In the genomic region with DNA sequence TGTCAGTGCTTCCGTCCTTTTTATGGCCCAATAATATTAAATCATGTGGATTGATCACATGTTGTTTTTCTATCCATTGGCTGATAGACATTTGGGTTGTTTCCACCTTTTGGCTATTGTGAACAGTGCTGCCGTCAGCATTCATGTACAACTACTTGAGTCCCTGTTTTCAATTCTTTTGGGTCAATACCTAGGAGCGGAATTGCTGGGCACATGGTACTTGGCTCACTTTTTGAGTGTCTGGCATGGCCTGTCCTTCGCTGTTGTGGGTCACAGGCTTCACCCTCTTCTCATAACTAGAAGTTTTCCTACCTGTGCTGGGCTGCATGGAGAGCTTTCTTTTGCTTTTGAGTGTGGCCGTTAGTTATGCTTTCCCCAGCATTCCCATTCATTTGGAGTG, we compare ENCODE assay signal across 31 cellular contexts.
A peak's percentile ranks its signal among the peaks of the same experiment; 100 is the strongest.
DNase-seq lines count a peak whose midpoint lies in the region; ATAC-seq and TF ChIP-seq lines count a peak whose summit lies in the region.
"Had no signal": no experiment of that assay in that cellular context is flagged by ENCODE, and none has a peak within 500 bp of the region (broad histone marks: within the 10 kb centered on the region; RNA-seq: fewer than 3 reads in every experiment).

No MANE protein-coding gene starts in this region.

- no peak overlapping the region for H3K4me3 ChIP-seq in HEK293 (ENCODE audit: low read depth, low read length)
- H3K4me3 ChIP-seq: A549; BLaER1; BLaER1 treated with 17β-estradiol and CSF1 and Interleukin-3, amounts not matched to agents 10 nM and 100 nM had no signal

- no peaks in the 10 kb centered on the region for H3K4me1 Mint-ChIP-seq in osteocyte (ENCODE audit: unreplicated experiment)
- H3K4me1 Mint-ChIP-seq: B cell; CD14-positive monocyte; CD4-positive, alpha-beta memory T cell; CD4-positive, CD25-positive, alpha-beta regulatory T cell; CD8-positive, alpha-beta memory T cell had no signal

- no peaks in the 10 kb centered on the region for H3K36me3 ChIP-seq in HEK293 (ENCODE audit: control insufficient read depth in 2 of 2, insufficient read depth in 1 of 2, low read length in 2 of 2)
- H3K36me3 ChIP-seq: BE2C; BLaER1; BLaER1 treated with 17β-estradiol and CSF1 and Interleukin-3, amounts not matched to agents 10 nM and 100 nM had no signal

- H3K36me3 Mint-ChIP-seq in osteocyte (ENCODE audit: unreplicated experiment) = no peaks in the 10 kb centered on the region
- H3K36me3 Mint-ChIP-seq: CD14-positive monocyte; CD4-positive, CD25-positive, alpha-beta regulatory T cell; CD8-positive, alpha-beta memory T cell; CD8-positive, alpha-beta T cell had no signal

- DNase-seq in osteocyte (ENCODE audit: extremely low spot score, unreplicated experiment) (peak; percentile 17), activated gamma-delta T cell (lab: John Stamatoyannopoulos, UW) (no peak)
- DNase-seq: 8988T; ACHN; AML-193; BE2C; C1 segment of cervical spinal cord; Caco-2; Calu3; CD4-positive, alpha-beta memory T cell; CD4-positive, alpha-beta T cell; CD4-positive, CD25-positive, alpha-beta regulatory T cell; CD8-positive, alpha-beta memory T cell; CD8-positive, alpha-beta T cell; COR-L47; DMS 273 treated with DMSO at 0.1 percent for 48 hours; DMS153; DMS53; DMS79; DMS79 treated with DMSO at 0.1 percent for 48 hours; DND-41; EL had no signal

- no peak overlapping the region for H3K27ac ChIP-seq in HEK293 (ENCODE audit: extremely low read depth, low read depth, low read length)
- H3K27ac ChIP-seq: 22Rv1; A549; BLaER1; BLaER1 treated with 17β-estradiol and CSF1 and Interleukin-3, amounts not matched to agents 10 nM and 100 nM; C4-2B had no signal

- no peak overlapping the region for H3K4me3 Mint-ChIP-seq in osteocyte (ENCODE audit: unreplicated experiment)
- H3K4me3 Mint-ChIP-seq: B cell; CD14-positive monocyte; CD4-positive, alpha-beta memory T cell; CD4-positive, alpha-beta T cell; CD4-positive, CD25-positive, alpha-beta regulatory T cell; CD8-positive, alpha-beta memory T cell; CD8-positive, alpha-beta T cell had no signal

- POLR2A ChIA-PET in HEK293 (lab: Yijun Ruan, JAX) = no interaction called here

- H3K27me3 Mint-ChIP-seq in osteocyte (ENCODE audit: unreplicated experiment) = peaks cover 19% of the 10 kb centered on the region
- H3K27me3 Mint-ChIP-seq: B cell; CD4-positive, alpha-beta T cell; CD4-positive, CD25-positive, alpha-beta regulatory T cell had no signal

- no peaks in the 10 kb centered on the region; the same call in 1 of the 2 replicates for H3K9me3 ChIP-seq in HEK293 (ENCODE audit: control insufficient read depth, insufficient read depth, low read depth, low read length)
- H3K9me3 ChIP-seq: BE2C had no signal

- no peak for ATAC-seq in HG03097 (IDR thresholded peaks at IDR 0.05; ENCODE audit: low FRiP score, unreplicated experiment)
- ATAC-seq: A549; CD8-positive, alpha-beta T cell had no signal

- H3K9me3 Mint-ChIP-seq in osteocyte (ENCODE audit: unreplicated experiment) = peaks cover 19% of the 10 kb centered on the region

- no peak overlapping the region for H3K27ac Mint-ChIP-seq in osteocyte (ENCODE audit: unreplicated experiment)
- H3K27ac Mint-ChIP-seq: B cell; CD14-positive monocyte; CD4-positive, alpha-beta memory T cell; CD4-positive, alpha-beta T cell; CD4-positive, CD25-positive, alpha-beta regulatory T cell; CD8-positive, alpha-beta memory T cell; CD8-positive, alpha-beta T cell had no signal

- TF ChIP-seq CTCF in HEK293 (tag by site-specific recombination; IDR thresholded peaks at IDR 0.05) (no peak), osteocyte (IDR thresholded peaks at IDR 0.05) (no peak)

- no peaks in the 10 kb centered on the region for H3K4me1 ChIP-seq in HEK293 (ENCODE audit: control insufficient read depth, insufficient read depth, low read length)
- H3K4me1 ChIP-seq: A549; BE2C; BLaER1; BLaER1 treated with 17β-estradiol and CSF1 and Interleukin-3, amounts not matched to agents 10 nM and 100 nM; Caco-2 had no signal

- CTCF ChIA-PET in HEK293 (lab: Yijun Ruan, JAX) = no interaction called here

TF ChIP-seq in HEK293, 187 proteins besides CTCF, POLR2A, EP300 and RAD21:
- TF ChIP-seq SETDB1 (IDR thresholded peaks at IDR 0.05; ENCODE audit: insufficient read length, low read length) (peak; percentile 62), ZNF140 (tag by site-specific recombination; IDR thresholded peaks at IDR 0.05) (peak; percentile 100)
- TF ChIP-seq, protein P1, sequence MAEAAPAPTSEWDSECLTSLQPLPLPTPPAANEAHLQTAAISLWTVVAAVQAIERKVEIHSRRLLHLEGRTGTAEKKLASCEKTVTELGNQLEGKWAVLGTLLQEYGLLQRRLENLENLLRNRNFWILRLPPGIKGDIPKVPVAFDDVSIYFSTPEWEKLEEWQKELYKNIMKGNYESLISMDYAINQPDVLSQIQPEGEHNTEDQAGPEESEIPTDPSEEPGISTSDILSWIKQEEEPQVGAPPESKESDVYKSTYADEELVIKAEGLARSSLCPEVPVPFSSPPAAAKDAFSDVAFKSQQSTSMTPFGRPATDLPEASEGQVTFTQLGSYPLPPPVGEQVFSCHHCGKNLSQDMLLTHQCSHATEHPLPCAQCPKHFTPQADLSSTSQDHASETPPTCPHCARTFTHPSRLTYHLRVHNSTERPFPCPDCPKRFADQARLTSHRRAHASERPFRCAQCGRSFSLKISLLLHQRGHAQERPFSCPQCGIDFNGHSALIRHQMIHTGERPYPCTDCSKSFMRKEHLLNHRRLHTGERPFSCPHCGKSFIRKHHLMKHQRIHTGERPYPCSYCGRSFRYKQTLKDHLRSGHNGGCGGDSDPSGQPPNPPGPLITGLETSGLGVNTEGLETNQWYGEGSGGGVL (tag by site-specific recombination; IDR thresholded peaks at IDR 0.05) = no peak
